ENCODE assay signal across 1 cellular context in the genomic region with DNA sequence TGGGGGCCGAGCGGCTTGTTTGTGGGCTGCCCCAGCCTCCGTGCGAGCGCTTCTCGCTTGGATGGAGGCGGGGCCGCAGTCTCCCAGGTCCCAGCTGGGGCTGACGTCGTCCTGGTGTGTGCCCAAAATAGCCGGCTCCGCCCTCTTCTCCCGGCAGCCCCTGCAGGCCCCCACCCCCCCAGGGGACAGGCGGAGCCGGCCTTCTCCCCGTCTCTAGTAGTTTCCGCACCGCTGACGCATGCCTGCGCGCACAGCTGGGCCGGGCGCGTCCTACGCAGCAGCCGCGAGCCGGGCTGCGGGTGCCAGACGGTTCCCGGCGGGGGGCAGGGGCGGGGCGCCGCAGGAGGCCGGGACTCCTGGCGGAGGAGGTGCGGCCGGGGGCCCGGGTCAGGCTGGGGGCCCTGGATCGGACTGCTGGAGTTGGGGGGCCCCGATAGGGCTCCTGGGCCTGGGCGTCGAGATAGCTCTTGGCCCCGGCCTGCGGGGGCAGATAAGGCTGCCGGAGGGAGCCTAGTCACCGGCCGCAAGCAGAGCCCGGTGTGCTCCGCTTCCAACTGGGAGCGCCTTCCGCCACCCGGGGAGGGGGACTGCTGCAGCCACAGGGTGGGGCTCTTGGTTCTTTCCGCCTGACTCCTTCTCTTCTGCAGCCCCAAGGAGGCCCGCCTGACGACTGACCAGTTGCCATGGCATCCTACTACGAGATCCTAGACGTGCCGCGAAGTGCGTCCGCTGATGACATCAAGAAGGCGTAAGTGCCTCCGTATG.
A peak's percentile ranks its signal among the peaks of the same experiment; 100 is the strongest.
TF ChIP-seq lines count a peak whose summit lies in the region.

DNAJB2 (plus strand) TSS at position 216 of the 765 bp plus-strand sequence; CDS start at position 684, 468 bp downstream.

TF ChIP-seq in GM12878, 131 proteins besides CTCF, POLR2A, EP300 and RAD21 (continued from another document and continues in another):
- TF ChIP-seq, protein P1, sequence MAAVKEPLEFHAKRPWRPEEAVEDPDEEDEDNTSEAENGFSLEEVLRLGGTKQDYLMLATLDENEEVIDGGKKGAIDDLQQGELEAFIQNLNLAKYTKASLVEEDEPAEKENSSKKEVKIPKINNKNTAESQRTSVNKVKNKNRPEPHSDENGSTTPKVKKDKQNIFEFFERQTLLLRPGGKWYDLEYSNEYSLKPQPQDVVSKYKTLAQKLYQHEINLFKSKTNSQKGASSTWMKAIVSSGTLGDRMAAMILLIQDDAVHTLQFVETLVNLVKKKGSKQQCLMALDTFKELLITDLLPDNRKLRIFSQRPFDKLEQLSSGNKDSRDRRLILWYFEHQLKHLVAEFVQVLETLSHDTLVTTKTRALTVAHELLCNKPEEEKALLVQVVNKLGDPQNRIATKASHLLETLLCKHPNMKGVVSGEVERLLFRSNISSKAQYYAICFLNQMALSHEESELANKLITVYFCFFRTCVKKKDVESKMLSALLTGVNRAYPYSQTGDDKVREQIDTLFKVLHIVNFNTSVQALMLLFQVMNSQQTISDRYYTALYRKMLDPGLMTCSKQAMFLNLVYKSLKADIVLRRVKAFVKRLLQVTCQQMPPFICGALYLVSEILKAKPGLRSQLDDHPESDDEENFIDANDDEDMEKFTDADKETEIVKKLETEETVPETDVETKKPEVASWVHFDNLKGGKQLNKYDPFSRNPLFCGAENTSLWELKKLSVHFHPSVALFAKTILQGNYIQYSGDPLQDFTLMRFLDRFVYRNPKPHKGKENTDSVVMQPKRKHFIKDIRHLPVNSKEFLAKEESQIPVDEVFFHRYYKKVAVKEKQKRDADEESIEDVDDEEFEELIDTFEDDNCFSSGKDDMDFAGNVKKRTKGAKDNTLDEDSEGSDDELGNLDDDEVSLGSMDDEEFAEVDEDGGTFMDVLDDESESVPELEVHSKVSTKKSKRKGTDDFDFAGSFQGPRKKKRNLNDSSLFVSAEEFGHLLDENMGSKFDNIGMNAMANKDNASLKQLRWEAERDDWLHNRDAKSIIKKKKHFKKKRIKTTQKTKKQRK (IDR thresholded peaks at IDR 0.05; ENCODE audit: low read depth, low read length) = no peak
- TF ChIP-seq RELA (IDR thresholded peaks at IDR 0.05; ENCODE audit: borderline replicate concordance, partially characterized antibody) (no peak), CEBPB (IDR thresholded peaks at IDR 0.05; ENCODE audit: borderline replicate concordance in 1 of 2, low read depth in 2 of 2, low read length in 2 of 2) (no peak), NRF1 (conservative IDR thresholded peaks at IDR 0.05; ENCODE audit: low read depth, low read length) (peak; percentile 53), BCLAF1 (IDR thresholded peaks at IDR 0.05) (no peak), ZNF217 (IDR thresholded peaks at IDR 0.05) (peak; percentile 75), ZSCAN29 (IDR thresholded peaks at IDR 0.05) (0 out of 2 replicates have a peak, but pooled peaks have one; percentile 19), TAF1 (IDR thresholded peaks at IDR 0.05; ENCODE audit: borderline replicate concordance, low read depth, low read length) (peak; percentile 63), MXI1 (IDR thresholded peaks at IDR 0.05; ENCODE audit: low read depth, low read length) (peak; percentile 71), MYB (IDR thresholded peaks at IDR 0.05; ENCODE audit: borderline replicate concordance, low read depth, low read length) (no peak), HDGF (IDR thresholded peaks at IDR 0.05) (no peak; the same call in 1 of the 2 replicates), KLF5 (IDR thresholded peaks at IDR 0.05; ENCODE audit: partially characterized antibody) (no peak), HDAC6 (IDR thresholded peaks at IDR 0.05; ENCODE audit: unreplicated experiment) (no peak), RUNX3 (IDR thresholded peaks at IDR 0.05; ENCODE audit: low read length) (peak; percentile 50; the same call in 1 of the 2 replicates), E2F8 (IDR thresholded peaks at IDR 0.05; ENCODE audit: low read depth, partially characterized antibody) (no peak), LARP7 (IDR thresholded peaks at IDR 0.05) (peak; percentile 89), EZH2 (IDR thresholded peaks at IDR 0.05; ENCODE audit: borderline replicate concordance, control insufficient read depth, low read depth, low read length) (no peak), MYC (IDR thresholded peaks at IDR 0.05; ENCODE audit: insufficient read depth, insufficient read length, insufficient replicate concordance, low read length, severe bottlenecking) (no peak), TCF3 (IDR thresholded peaks at IDR 0.05; ENCODE audit: borderline replicate concordance, insufficient read depth, low read depth, low read length) (peak; percentile 88; the same call in 1 of the 2 replicates), TARDBP (IDR thresholded peaks at IDR 0.05; ENCODE audit: borderline replicate concordance) (peak; percentile 57; the same call in 1 of the 2 replicates), SPI1 (IDR thresholded peaks at IDR 0.05; ENCODE audit: borderline replicate concordance, insufficient read depth, low read depth, low read length) (no peak), NR2C2 (IDR thresholded peaks at IDR 0.05; ENCODE audit: borderline replicate concordance, control insufficient read depth, insufficient read length, low read depth) (no peak), SREBF1 (IDR thresholded peaks at IDR 0.05; ENCODE audit: low read length) (no peak), IRF4 (IDR thresholded peaks at IDR 0.05; ENCODE audit: low read depth, low read length) (peak; percentile 20; the same call in 1 of the 2 replicates)
- TF ChIP-seq, protein P2, sequence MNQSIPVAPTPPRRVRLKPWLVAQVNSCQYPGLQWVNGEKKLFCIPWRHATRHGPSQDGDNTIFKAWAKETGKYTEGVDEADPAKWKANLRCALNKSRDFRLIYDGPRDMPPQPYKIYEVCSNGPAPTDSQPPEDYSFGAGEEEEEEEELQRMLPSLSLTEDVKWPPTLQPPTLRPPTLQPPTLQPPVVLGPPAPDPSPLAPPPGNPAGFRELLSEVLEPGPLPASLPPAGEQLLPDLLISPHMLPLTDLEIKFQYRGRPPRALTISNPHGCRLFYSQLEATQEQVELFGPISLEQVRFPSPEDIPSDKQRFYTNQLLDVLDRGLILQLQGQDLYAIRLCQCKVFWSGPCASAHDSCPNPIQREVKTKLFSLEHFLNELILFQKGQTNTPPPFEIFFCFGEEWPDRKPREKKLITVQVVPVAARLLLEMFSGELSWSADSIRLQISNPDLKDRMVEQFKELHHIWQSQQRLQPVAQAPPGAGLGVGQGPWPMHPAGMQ (IDR thresholded peaks at IDR 0.05; ENCODE audit: borderline replicate concordance) = no peak
- TF ChIP-seq, protein P3, sequence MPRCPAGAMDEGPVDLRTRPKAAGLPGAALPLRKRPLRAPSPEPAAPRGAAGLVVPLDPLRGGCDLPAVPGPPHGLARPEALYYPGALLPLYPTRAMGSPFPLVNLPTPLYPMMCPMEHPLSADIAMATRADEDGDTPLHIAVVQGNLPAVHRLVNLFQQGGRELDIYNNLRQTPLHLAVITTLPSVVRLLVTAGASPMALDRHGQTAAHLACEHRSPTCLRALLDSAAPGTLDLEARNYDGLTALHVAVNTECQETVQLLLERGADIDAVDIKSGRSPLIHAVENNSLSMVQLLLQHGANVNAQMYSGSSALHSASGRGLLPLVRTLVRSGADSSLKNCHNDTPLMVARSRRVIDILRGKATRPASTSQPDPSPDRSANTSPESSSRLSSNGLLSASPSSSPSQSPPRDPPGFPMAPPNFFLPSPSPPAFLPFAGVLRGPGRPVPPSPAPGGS (IDR thresholded peaks at IDR 0.05; ENCODE audit: borderline replicate concordance, insufficient read depth, low read depth, low read length, poor library complexity, severe bottlenecking) = no peak
- TF ChIP-seq, protein P4, sequence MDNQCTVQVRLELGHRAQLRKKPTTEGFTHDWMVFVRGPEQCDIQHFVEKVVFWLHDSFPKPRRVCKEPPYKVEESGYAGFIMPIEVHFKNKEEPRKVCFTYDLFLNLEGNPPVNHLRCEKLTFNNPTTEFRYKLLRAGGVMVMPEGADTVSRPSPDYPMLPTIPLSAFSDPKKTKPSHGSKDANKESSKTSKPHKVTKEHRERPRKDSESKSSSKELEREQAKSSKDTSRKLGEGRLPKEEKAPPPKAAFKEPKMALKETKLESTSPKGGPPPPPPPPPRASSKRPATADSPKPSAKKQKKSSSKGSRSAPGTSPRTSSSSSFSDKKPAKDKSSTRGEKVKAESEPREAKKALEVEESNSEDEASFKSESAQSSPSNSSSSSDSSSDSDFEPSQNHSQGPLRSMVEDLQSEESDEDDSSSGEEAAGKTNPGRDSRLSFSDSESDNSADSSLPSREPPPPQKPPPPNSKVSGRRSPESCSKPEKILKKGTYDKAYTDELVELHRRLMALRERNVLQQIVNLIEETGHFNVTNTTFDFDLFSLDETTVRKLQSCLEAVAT (IDR thresholded peaks at IDR 0.05) = no peak; the same call in 1 of the 2 replicates
- TF ChIP-seq, protein P5, sequence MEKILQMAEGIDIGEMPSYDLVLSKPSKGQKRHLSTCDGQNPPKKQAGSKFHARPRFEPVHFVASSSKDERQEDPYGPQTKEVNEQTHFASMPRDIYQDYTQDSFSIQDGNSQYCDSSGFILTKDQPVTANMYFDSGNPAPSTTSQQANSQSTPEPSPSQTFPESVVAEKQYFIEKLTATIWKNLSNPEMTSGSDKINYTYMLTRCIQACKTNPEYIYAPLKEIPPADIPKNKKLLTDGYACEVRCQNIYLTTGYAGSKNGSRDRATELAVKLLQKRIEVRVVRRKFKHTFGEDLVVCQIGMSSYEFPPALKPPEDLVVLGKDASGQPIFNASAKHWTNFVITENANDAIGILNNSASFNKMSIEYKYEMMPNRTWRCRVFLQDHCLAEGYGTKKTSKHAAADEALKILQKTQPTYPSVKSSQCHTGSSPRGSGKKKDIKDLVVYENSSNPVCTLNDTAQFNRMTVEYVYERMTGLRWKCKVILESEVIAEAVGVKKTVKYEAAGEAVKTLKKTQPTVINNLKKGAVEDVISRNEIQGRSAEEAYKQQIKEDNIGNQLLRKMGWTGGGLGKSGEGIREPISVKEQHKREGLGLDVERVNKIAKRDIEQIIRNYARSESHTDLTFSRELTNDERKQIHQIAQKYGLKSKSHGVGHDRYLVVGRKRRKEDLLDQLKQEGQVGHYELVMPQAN (conservative IDR thresholded peaks at IDR 0.05) = peak; percentile 93
- TF ChIP-seq, protein P6, sequence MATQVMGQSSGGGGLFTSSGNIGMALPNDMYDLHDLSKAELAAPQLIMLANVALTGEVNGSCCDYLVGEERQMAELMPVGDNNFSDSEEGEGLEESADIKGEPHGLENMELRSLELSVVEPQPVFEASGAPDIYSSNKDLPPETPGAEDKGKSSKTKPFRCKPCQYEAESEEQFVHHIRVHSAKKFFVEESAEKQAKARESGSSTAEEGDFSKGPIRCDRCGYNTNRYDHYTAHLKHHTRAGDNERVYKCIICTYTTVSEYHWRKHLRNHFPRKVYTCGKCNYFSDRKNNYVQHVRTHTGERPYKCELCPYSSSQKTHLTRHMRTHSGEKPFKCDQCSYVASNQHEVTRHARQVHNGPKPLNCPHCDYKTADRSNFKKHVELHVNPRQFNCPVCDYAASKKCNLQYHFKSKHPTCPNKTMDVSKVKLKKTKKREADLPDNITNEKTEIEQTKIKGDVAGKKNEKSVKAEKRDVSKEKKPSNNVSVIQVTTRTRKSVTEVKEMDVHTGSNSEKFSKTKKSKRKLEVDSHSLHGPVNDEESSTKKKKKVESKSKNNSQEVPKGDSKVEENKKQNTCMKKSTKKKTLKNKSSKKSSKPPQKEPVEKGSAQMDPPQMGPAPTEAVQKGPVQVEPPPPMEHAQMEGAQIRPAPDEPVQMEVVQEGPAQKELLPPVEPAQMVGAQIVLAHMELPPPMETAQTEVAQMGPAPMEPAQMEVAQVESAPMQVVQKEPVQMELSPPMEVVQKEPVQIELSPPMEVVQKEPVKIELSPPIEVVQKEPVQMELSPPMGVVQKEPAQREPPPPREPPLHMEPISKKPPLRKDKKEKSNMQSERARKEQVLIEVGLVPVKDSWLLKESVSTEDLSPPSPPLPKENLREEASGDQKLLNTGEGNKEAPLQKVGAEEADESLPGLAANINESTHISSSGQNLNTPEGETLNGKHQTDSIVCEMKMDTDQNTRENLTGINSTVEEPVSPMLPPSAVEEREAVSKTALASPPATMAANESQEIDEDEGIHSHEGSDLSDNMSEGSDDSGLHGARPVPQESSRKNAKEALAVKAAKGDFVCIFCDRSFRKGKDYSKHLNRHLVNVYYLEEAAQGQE (IDR thresholded peaks at IDR 0.05; ENCODE audit: low read depth, low read length) = no peak
